20 cellular contexts compared by ENCODE assay signal in genomic region chr12:3947781-3948180, GRCh38.
A peak's percentile ranks its signal among the peaks of the same experiment; 100 is the strongest.
DNase-seq lines count a peak whose midpoint lies in the region; ATAC-seq and TF ChIP-seq lines count a peak whose summit lies in the region.
"Had no signal": no experiment of that assay in that cellular context is flagged by ENCODE, and none has a peak within 500 bp of the region (broad histone marks: within the 10 kb centered on the region; RNA-seq: fewer than 3 reads in every experiment).

No MANE protein-coding gene starts in this region.

- no peaks in the 10 kb centered on the region for H3K9me3 ChIP-seq in CD4-positive, alpha-beta T cell (ENCODE audit: control insufficient read depth, low read length)
- H3K9me3 ChIP-seq in effector memory CD4-positive, alpha-beta T cell (ENCODE audit: control insufficient read depth, low read length) = no peaks in the 10 kb centered on the region

- peaks cover 5% of the 10 kb centered on the region for H3K9me3 Mint-ChIP-seq in activated CD4-positive, alpha-beta T cell treated with anti-CD3 and anti-CD28 coated beads for 36 hours (ENCODE audit: low read depth)
- peaks cover 14% of the 10 kb centered on the region for H3K9me3 Mint-ChIP-seq in CD4-positive, alpha-beta T cell
- peaks cover 7% of the 10 kb centered on the region for H3K9me3 Mint-ChIP-seq in activated CD4-positive, alpha-beta memory T cell treated with anti-CD3 and anti-CD28 coated beads for 36 hours

- intact Hi-C loops in activated CD4-positive, alpha-beta T cell treated with anti-CD3 and anti-CD28 coated beads for 36 hours (cut with DNase I, micrococcal nuclease) = no loop called here
- intact Hi-C loops in CD4-positive, alpha-beta T cell (cut with DNase I, micrococcal nuclease) = loop anchor here in 1 of 2 experiments (1.0 to 2.0 kb wide), 2 partner anchors 15 to 50 kb away; no protein-coding TSS in a partner anchor
- intact Hi-C loops in activated CD4-positive, alpha-beta memory T cell treated with anti-CD3 and anti-CD28 coated beads for 36 hours (cut with micrococcal nuclease) = loop anchor here (1.0 to 5.0 kb wide), 2 partner anchors 14 to 35 kb away; no protein-coding TSS in a partner anchor

- H3K36me3 Mint-ChIP-seq in activated CD4-positive, alpha-beta T cell treated with anti-CD3 and anti-CD28 coated beads for 36 hours (ENCODE audit: low read depth) = peaks cover 11% of the 10 kb centered on the region
- peaks cover 16% of the 10 kb centered on the region for H3K36me3 Mint-ChIP-seq in CD4-positive, alpha-beta T cell (ENCODE audit: low read depth)
- H3K36me3 Mint-ChIP-seq in activated CD4-positive, alpha-beta memory T cell treated with anti-CD3 and anti-CD28 coated beads for 36 hours = peaks cover 11% of the 10 kb centered on the region

- peak overlapping the region; percentile 84 for H3K27ac Mint-ChIP-seq in activated CD4-positive, alpha-beta T cell treated with anti-CD3 and anti-CD28 coated beads for 36 hours
- peak overlapping the region; percentile 98 for H3K27ac Mint-ChIP-seq in CD4-positive, alpha-beta T cell
- H3K27ac Mint-ChIP-seq in activated CD4-positive, alpha-beta memory T cell treated with anti-CD3 and anti-CD28 coated beads for 36 hours = peak overlapping the region; percentile 82

- TF ChIP-seq CTCF in CD4-positive, alpha-beta T cell (IDR thresholded peaks at IDR 0.05) = no peak

- H3K4me3 Mint-ChIP-seq in activated CD4-positive, alpha-beta T cell treated with anti-CD3 and anti-CD28 coated beads for 36 hours = peak overlapping the region; percentile 25
- H3K4me3 Mint-ChIP-seq in CD4-positive, alpha-beta T cell = peak overlapping the region; percentile 52
- H3K4me3 Mint-ChIP-seq in activated CD4-positive, alpha-beta memory T cell treated with anti-CD3 and anti-CD28 coated beads for 36 hours = no peak overlapping the region

- POLR2A ChIA-PET in activated CD4-positive, alpha-beta T cell treated with anti-CD3 and anti-CD28 coated beads for 36 hours (lab: Charles Lee) = no interaction called here
- POLR2A ChIA-PET in CD4-positive, alpha-beta T cell (lab: Charles Lee) = interaction anchor here (0.7 to 6.0 kb wide), 17 partner anchors 9 to 325 kb away, joined by 3 to 86 read pairs (median 8); partner anchors contain the start of genes CCND2 and PARP11
- POLR2A ChIA-PET in activated CD4-positive, alpha-beta memory T cell treated with anti-CD3 and anti-CD28 coated beads for 36 hours (lab: Charles Lee) = no interaction called here

- H3K4me3 ChIP-seq in effector memory CD4-positive, alpha-beta T cell (ENCODE audit: insufficient read depth, low read depth, low read length, poor library complexity, severe bottlenecking) = no peak overlapping the region
- H3K4me3 ChIP-seq: lung had no signal

- peaks cover 60% of the 10 kb centered on the region for H3K4me1 Mint-ChIP-seq in activated CD4-positive, alpha-beta T cell treated with anti-CD3 and anti-CD28 coated beads for 36 hours
- peaks cover 67% of the 10 kb centered on the region for H3K4me1 Mint-ChIP-seq in CD4-positive, alpha-beta T cell (ENCODE audit: low read depth)
- peaks cover 58% of the 10 kb centered on the region for H3K4me1 Mint-ChIP-seq in activated CD4-positive, alpha-beta memory T cell treated with anti-CD3 and anti-CD28 coated beads for 36 hours (ENCODE audit: low read depth)

- peak; percentile 52 for ATAC-seq in activated CD4-positive, alpha-beta T cell treated with anti-CD3 and anti-CD28 coated beads for 36 hours
- ATAC-seq in CD4-positive, alpha-beta T cell (ENCODE audit: poor library complexity) = peak; percentile 77
- no peak for ATAC-seq in GM18870 (IDR thresholded peaks at IDR 0.05; ENCODE audit: unreplicated experiment)
- ATAC-seq in HG02840 (IDR thresholded peaks at IDR 0.05; ENCODE audit: low FRiP score, unreplicated experiment) = no peak
- ATAC-seq: esophagus mucosa, right cardiac atrium had no signal

- no peaks in the 10 kb centered on the region for H3K27me3 Mint-ChIP-seq in activated CD4-positive, alpha-beta T cell treated with anti-CD3 and anti-CD28 coated beads for 36 hours
- no peaks in the 10 kb centered on the region for H3K27me3 Mint-ChIP-seq in CD4-positive, alpha-beta T cell
- H3K27me3 Mint-ChIP-seq in activated CD4-positive, alpha-beta memory T cell treated with anti-CD3 and anti-CD28 coated beads for 36 hours = no peaks in the 10 kb centered on the region

- H3K27me3 ChIP-seq in CD4-positive, alpha-beta T cell (ENCODE audit: control insufficient read depth, insufficient read depth, low read length) = no peaks in the 10 kb centered on the region
- no peaks in the 10 kb centered on the region for H3K27me3 ChIP-seq in effector memory CD4-positive, alpha-beta T cell (replicated peaks; ENCODE audit: control insufficient read depth, insufficient read depth, low read length, poor library complexity, severe bottlenecking)

- peak overlapping the region; percentile 86 for H3K27ac ChIP-seq in CD4-positive, alpha-beta T cell (ENCODE audit: low read depth, low read length)
- H3K27ac ChIP-seq in effector memory CD4-positive, alpha-beta T cell (ENCODE audit: insufficient read depth, low read length, poor library complexity, severe bottlenecking) = peak overlapping the region; percentile 71

- no peaks in the 10 kb centered on the region for H3K36me3 ChIP-seq in effector memory CD4-positive, alpha-beta T cell (ENCODE audit: control insufficient read depth, insufficient read depth, low read length)

- CTCF ChIA-PET in activated CD4-positive, alpha-beta T cell treated with anti-CD3 and anti-CD28 coated beads for 36 hours (lab: Charles Lee) = interaction anchor here (1.4 to 2.5 kb wide), 2 partner anchors 15 to 44 kb away, joined by 3 to 10 read pairs; no protein-coding TSS in a partner anchor
- CTCF ChIA-PET in CD4-positive, alpha-beta T cell (lab: Charles Lee) = interaction anchor here (2.3 kb wide), 2 partner anchors 15 to 62 kb away, joined by 10 read pairs; no protein-coding TSS in a partner anchor
- CTCF ChIA-PET in activated CD4-positive, alpha-beta memory T cell treated with anti-CD3 and anti-CD28 coated beads for 36 hours (lab: Charles Lee) = no interaction called here

- peaks cover 48% of the 10 kb centered on the region for H3K4me1 ChIP-seq in effector memory CD4-positive, alpha-beta T cell (ENCODE audit: control insufficient read depth, insufficient read depth, low read length, poor library complexity, severe bottlenecking)

- no peak for DNase-seq in activated CD4-positive, alpha-beta T cell treated with anti-CD3 and anti-CD28 coated beads for 36 hours
- no peak for DNase-seq in activated CD4-positive, alpha-beta T cell treated with anti-CD3 and anti-CD28 coated beads for 48 hours
- no peak for DNase-seq in CD4-positive, alpha-beta T cell
- DNase-seq in activated CD4-positive, alpha-beta memory T cell treated with anti-CD3 and anti-CD28 coated beads for 36 hours = no peak
- no peak for DNase-seq in effector memory CD4-positive, alpha-beta T cell
- no peak for DNase-seq in occipital lobe (lab: John Stamatoyannopoulos, UW)
- DNase-seq: 8988T; activated CD4-positive, alpha-beta T cell treated with anti-CD3 and anti-CD28 coated beads for 4 hours; hippocampal formation; islet precursor cell; NCI-H1417; NCI-H2171; NCI-H526 treated with DMSO at 0.1 percent for 48 hours; right cardiac atrium; RPMI8226; substantia nigra had no signal

Comparison
In these comparisons a context has a peak if more than half of its experiments do, and no peak if none do; other contexts are left out.
1. ATAC-seq: peak in activated CD4-positive, alpha-beta T cell treated with anti-CD3 and anti-CD28 coated beads for 36 hours (single experiment) and CD4-positive, alpha-beta T cell (single experiment); none in GM18870 (single experiment) and HG02840 (single experiment).
2. Peak in every context shown above with its lines, with median percentiles within 50 percentile points of each other: H3K27ac Mint-ChIP-seq.